ENCODE assay signal across 28 cellular contexts in genomic region chr2:134225841-134226240, GRCh38. TPM values are rescaled to one million over a fixed set of nuclear protein-coding genes. Genes with fewer than 3 reads are reported as not detected.
A peak's percentile ranks its signal among the peaks of the same experiment; 100 is the strongest.
DNase-seq lines count a peak whose midpoint lies in the region; ATAC-seq and TF ChIP-seq lines count a peak whose summit lies in the region.
"Had no signal": no experiment of that assay in that cellular context is flagged by ENCODE, and none has a peak within 500 bp of the region (broad histone marks: within the 10 kb centered on the region; RNA-seq: fewer than 3 reads in every experiment).

No MANE protein-coding gene starts in this region.

- H3K27ac Mint-ChIP-seq in T-helper 17 cell, result peak overlapping the region; percentile 43
- H3K27ac Mint-ChIP-seq in Caco-2 (ENCODE audit: unreplicated experiment), result no peak overlapping the region
- H3K27ac Mint-ChIP-seq: activated CD4-positive, alpha-beta memory T cell treated with anti-CD3 and anti-CD28 coated beads, Interleukin-2, amount 10 ng/mL, durations not matched to agents 7 days and 5 days; activated naive CD4-positive, alpha-beta T cell treated with anti-CD3 and anti-CD28 coated beads, Interleukin-2, amount 50 U/mL, for 72 hours; activated T-helper 2 cell treated with anti-CD3 and anti-CD28 coated beads, Interferon-gamma antibody, Interleukin-2, Interleukin-4, amounts not matched to agents 10 μg/mL and 5 μg/mL and 100 μg/mL, durations not matched to agents 14 hours and 24 hours and 36 hours; CD14-positive monocyte; stimulated activated naive CD8-positive, alpha-beta T cell treated with anti-CD3 and anti-CD28 coated beads, Interleukin-15, Interleukin-2, amounts not matched to agents 100 ng/mL and 50 ng/mL, for 24 hours had no signal

- H3K4me1 ChIP-seq in Caco-2 (no peaks in the 10 kb centered on the region), Karpas-422 (ENCODE audit: low read length) (peaks cover 6% of the 10 kb centered on the region)
- H3K4me1 ChIP-seq: testis had no signal

- H3K4me2 ChIP-seq in Karpas-422 (ENCODE audit: low read depth, low read length, poor library complexity, severe bottlenecking), result no peak overlapping the region
- H3K4me2 ChIP-seq: SK-N-SH had no signal

- POLR2A ChIA-PET in Caco-2 (lab: Charles Lee), result no interaction called here

- H3K36me3 Mint-ChIP-seq in T-helper 17 cell (ENCODE audit: low read depth) (peaks cover 5% of the 10 kb centered on the region), Caco-2 (ENCODE audit: insufficient read depth, unreplicated experiment) (no peaks in the 10 kb centered on the region)

- H3K9me3 ChIP-seq in T-helper 17 cell (ENCODE audit: control insufficient read depth, low read length, poor library complexity, severe bottlenecking), result no peaks in the 10 kb centered on the region
- peaks cover 16% of the 10 kb centered on the region for H3K9me3 ChIP-seq in Caco-2
- peaks cover 14% of the 10 kb centered on the region for H3K9me3 ChIP-seq in Karpas-422 (ENCODE audit: low read length)
- H3K9me3 ChIP-seq: SK-N-SH, testis had no signal

- peak; percentile 44 for DNase-seq in DMS53 (lab: John Stamatoyannopoulos, UW)
- DNase-seq in DMS53 treated with DMSO at 0.1 percent for 48 hours (lab: John Stamatoyannopoulos, UW; ENCODE audit: unreplicated experiment), result no peak
- DNase-seq in DMS79 treated with DMSO at 0.1 percent for 48 hours (lab: John Stamatoyannopoulos, UW), result peak; percentile 31
- DNase-seq in NCI-H2029 treated with DMSO at 0.1 percent for 48 hours (lab: John Stamatoyannopoulos, UW), result peak; percentile 80
- DNase-seq in T-helper 17 cell, result no peak
- no peak for DNase-seq in Caco-2
- DNase-seq in CD1c-positive myeloid dendritic cell (ENCODE audit: extremely low spot score), result no peak
- no peak for DNase-seq in Karpas-422
- DNase-seq: 8988T; activated CD4-positive, alpha-beta memory T cell treated with anti-CD3 and anti-CD28 coated beads, Interleukin-2, amount 10 ng/mL, durations not matched to agents 7 days and 5 days; activated CD4-positive, alpha-beta T cell treated with anti-CD3 and anti-CD28 coated beads for 1 hour; dorsolateral prefrontal cortex; foreskin melanocyte; heart left ventricle; islet precursor cell; left ventricle myocardium superior; naive B cell; NCI-H1694 treated with DMSO at 0.1 percent for 48 hours; right cardiac atrium; SK-N-SH; stimulated activated CD4-positive, alpha-beta T cell treated with anti-CD3 and anti-CD28 coated beads, Interleukin-1b, Interleukin-23, amount 100 ng/mL, for 48 hours; T-helper 2 cell; testis had no signal

- TF ChIP-seq CTCF in Caco-2 (IDR thresholded peaks at IDR 0.05; ENCODE audit: insufficient read depth in 1 of 2, low read depth in 1 of 2, low read length in 1 of 2, severe bottlenecking in 1 of 2, unreplicated experiment in 1 of 2), result no peak

- H3K4me1 Mint-ChIP-seq in T-helper 17 cell (peaks cover 47% of the 10 kb centered on the region), Caco-2 (ENCODE audit: low read depth, unreplicated experiment) (peaks cover 5% of the 10 kb centered on the region)

- H3K36me3 ChIP-seq in Caco-2 (ENCODE audit: control insufficient read depth, insufficient read depth, low read length) (no peaks in the 10 kb centered on the region), Karpas-422 (ENCODE audit: insufficient read depth, low read length) (no peaks in the 10 kb centered on the region)
- H3K36me3 ChIP-seq: heart left ventricle had no signal

- H4K20me1 ChIP-seq in Karpas-422 (ENCODE audit: insufficient read depth, low read depth, low read length), result peaks cover 17% of the 10 kb centered on the region; the same call in 1 of the 2 replicates

- H3K9me2 ChIP-seq in Karpas-422 (replicated peaks; ENCODE audit: insufficient read depth, low read length), result no peaks in the 10 kb centered on the region
- H3K9me2 ChIP-seq: SK-N-SH had no signal

- no peaks in the 10 kb centered on the region for H3K27me3 Mint-ChIP-seq in T-helper 17 cell
- H3K27me3 Mint-ChIP-seq in Caco-2 (ENCODE audit: insufficient read depth, unreplicated experiment), result no peaks in the 10 kb centered on the region
- H3K27me3 Mint-ChIP-seq: activated CD4-positive, alpha-beta memory T cell treated with anti-CD3 and anti-CD28 coated beads, Interleukin-2, amount 10 ng/mL, durations not matched to agents 7 days and 5 days; naive B cell; stimulated activated naive CD8-positive, alpha-beta T cell treated with anti-CD3 and anti-CD28 coated beads, Interleukin-15, Interleukin-2, amounts not matched to agents 100 ng/mL and 50 ng/mL, for 24 hours had no signal

- H3K4me3 Mint-ChIP-seq in T-helper 17 cell (no peak overlapping the region), Caco-2 (ENCODE audit: unreplicated experiment) (no peak overlapping the region)
- H3K4me3 Mint-ChIP-seq: activated CD4-positive, alpha-beta memory T cell treated with anti-CD3 and anti-CD28 coated beads, Interleukin-2, amount 10 ng/mL, durations not matched to agents 7 days and 5 days; CD14-positive monocyte; naive B cell; stimulated activated naive CD8-positive, alpha-beta T cell treated with anti-CD3 and anti-CD28 coated beads, Interleukin-15, Interleukin-2, amounts not matched to agents 100 ng/mL and 50 ng/mL, for 24 hours had no signal

- intact Hi-C loops in Caco-2 (cut with micrococcal nuclease; ENCODE audit: unreplicated experiment), result no loop called here

- no TSS peak for BruUV-seq in Caco-2 (replicated peaks; lab: Mats Ljungman, UMichigan)

- H3K27me3 ChIP-seq in Caco-2 (replicated peaks; ENCODE audit: control insufficient read depth, insufficient read depth, low read length), result no peaks in the 10 kb centered on the region
- no peaks in the 10 kb centered on the region for H3K27me3 ChIP-seq in Karpas-422 (ENCODE audit: low read length)
- H3K27me3 ChIP-seq: dorsolateral prefrontal cortex, heart left ventricle, testis had no signal

- no peak overlapping the region for H3K27ac ChIP-seq in Karpas-422 (ENCODE audit: low read length)
- H3K27ac ChIP-seq: dorsolateral prefrontal cortex, heart left ventricle, testis had no signal

- no peak for ATAC-seq in T-helper 17 cell
- ATAC-seq: right cardiac atrium, Right ventricle myocardium inferior had no signal

- H3K9me3 Mint-ChIP-seq in Caco-2 (ENCODE audit: unreplicated experiment), result peaks cover 11% of the 10 kb centered on the region

- CTCF ChIA-PET in Caco-2 (lab: Charles Lee), result no interaction called here

- H3K79me2 ChIP-seq in Karpas-422 (ENCODE audit: low read length), result no peaks in the 10 kb centered on the region

- H2AFZ ChIP-seq in Karpas-422 (ENCODE audit: low read length), result no peak overlapping the region

- no peak overlapping the region for H3K9ac ChIP-seq in Karpas-422 (ENCODE audit: low read length)
- H3K9ac ChIP-seq: SK-N-SH had no signal

- H3K4me3 ChIP-seq in Caco-2 (ENCODE audit: low read depth, low read length) (no peak overlapping the region), Karpas-422 (ENCODE audit: low read length) (no peak overlapping the region)
- H3K4me3 ChIP-seq: dorsolateral prefrontal cortex, heart left ventricle, testis had no signal

RNA-seq across cellular contexts. Expression of gene MGAT5, which starts 28.0 kb away (rescaled TPM):
- total RNA-seq in T-helper 17 cell, result 100 to 1,000 TPM; 120 to 127 TPM
- 21.7 and 22.1 TPM in 2 replicates for total RNA-seq in Caco-2 (2022)
- 22.2 and 22.7 TPM in 2 replicates for total RNA-seq in Karpas-422 (2014; rRNA removed; shearing (Covaris generic); ENCODE audit: low replicate concordance)

Comparison
In these comparisons a context has a peak if more than half of its experiments do, and no peak if none do; other contexts are left out.
1. DNase-seq: peak in DMS53 (single experiment), DMS79 treated with DMSO at 0.1 percent for 48 hours (single experiment) and NCI-H2029 treated with DMSO at 0.1 percent for 48 hours (single experiment); none in DMS53 treated with DMSO at 0.1 percent for 48 hours (single experiment), T-helper 17 cell (0 of 3), Caco-2 (0 of 2), CD1c-positive myeloid dendritic cell (single experiment) and Karpas-422 (single experiment).